ENCODE assay signal across 1 cellular context in genomic region chr17:4161179-4161559, GRCh38.
TF ChIP-seq lines count a peak whose summit lies in the region.

No MANE protein-coding gene starts in this region.

TF ChIP-seq in HepG2, 621 proteins besides CTCF, POLR2A, EP300 and RAD21 (continued from another document):
- TF ChIP-seq ATF4 (CRISPR knock-in tag; IDR thresholded peaks at IDR 0.05) (peak in 1 of 2 experiments; percentile 72; a peak in 2 of 4 replicates), ARID4A (CRISPR knock-in tag; IDR thresholded peaks at IDR 0.05; ENCODE audit: borderline replicate concordance) (no peak), ZFP36L2 (CRISPR knock-in tag; IDR thresholded peaks at IDR 0.05) (no peak), ZFAT (CRISPR knock-in tag; conservative IDR thresholded peaks at IDR 0.05) (no peak), DDIT3 (CRISPR knock-in tag; IDR thresholded peaks at IDR 0.05) (no peak), ZHX2 (IDR thresholded peaks at IDR 0.05; ENCODE audit: low read depth) (no peak), ZHX2 (CRISPR knock-in tag; IDR thresholded peaks at IDR 0.05; ENCODE audit: borderline replicate concordance) (no peak), MTF2 (CRISPR knock-in tag; IDR thresholded peaks at IDR 0.05; ENCODE audit: borderline replicate concordance) (no peak)
